In genomic region chr19:14048439-14049153, GRCh38 we compare ENCODE assay signal across 9 cellular contexts. TPM values are rescaled to one million over a fixed set of nuclear protein-coding genes. Genes with fewer than 3 reads are reported as not detected.
DNase-seq lines count a peak whose midpoint lies in the region; ATAC-seq, FAIRE-seq and TF ChIP-seq lines count a peak whose summit lies in the region.
"Had no signal": no experiment of that assay in that cellular context is flagged by ENCODE, and none has a peak within 500 bp of the region (broad histone marks: within the 10 kb centered on the region; RNA-seq: fewer than 3 reads in every experiment).

No MANE protein-coding gene starts in this region.

- no peaks in the 10 kb centered on the region for H3K4me1 ChIP-seq in CD8-positive, alpha-beta memory T cell (ENCODE audit: insufficient read depth, low read length)
- H3K4me1 ChIP-seq in body of pancreas = no peaks in the 10 kb centered on the region
- H3K4me1 ChIP-seq in HepG2 (ENCODE audit: insufficient read depth, low read length) = no peaks in the 10 kb centered on the region

- TF ChIP-seq EP300 in HepG2 (IDR thresholded peaks at IDR 0.05; ENCODE audit: low read depth in 2 of 2, low read length in 2 of 2) (no peak), HepG2 (CRISPR knock-in tag; IDR thresholded peaks at IDR 0.05; ENCODE audit: borderline replicate concordance) (no peak)

- peaks cover 0 to 9% (median 1%) of the 10 kb centered on the region in 3 donors for H3K4me1 Mint-ChIP-seq in CD8-positive, alpha-beta memory T cell

- TF ChIP-seq CTCF in body of pancreas (IDR thresholded peaks at IDR 0.05) (peak; percentile 33 to 65 (median 58)), HepG2 (CRISPR knock-in tag; IDR thresholded peaks at IDR 0.05) (peak; percentile 72)

- TF ChIP-seq RAD21 in HepG2 (CRISPR knock-in tag; IDR thresholded peaks at IDR 0.05) = peak; percentile 41

- H3K9ac ChIP-seq in HepG2 (ENCODE audit: insufficient read depth, low read depth, low read length) = no peak overlapping the region

- H3K27ac ChIP-seq in CD8-positive, alpha-beta memory T cell (ENCODE audit: low read depth, low read length) = no peak overlapping the region
- H3K27ac ChIP-seq in body of pancreas (no peak overlapping the region), HepG2 (ENCODE audit: extremely low read length, insufficient read depth, low read length) (no peak overlapping the region)

- H3K79me2 ChIP-seq in HepG2 (ENCODE audit: insufficient read depth, low read length) = no peaks in the 10 kb centered on the region

- H3K27me3 ChIP-seq in CD8-positive, alpha-beta memory T cell (ENCODE audit: insufficient read depth, low read length, poor library complexity, severe bottlenecking) = no peaks in the 10 kb centered on the region
- H3K27me3 ChIP-seq in body of pancreas = no peaks in the 10 kb centered on the region
- no peaks in the 10 kb centered on the region for H3K27me3 ChIP-seq in HepG2 (ENCODE audit: control insufficient read depth in 1 of 2, insufficient read depth in 2 of 2, low read length in 2 of 2)

- 58 to 66% methylated on average over 8 of the region's 8 CpGs for WGBS in body of pancreas, 2 donors
- 84% methylated on average over 8 of the region's 8 CpGs for WGBS in HepG2 (ENCODE audit: low lambda C conversion rate)

- H3K36me3 Mint-ChIP-seq in CD8-positive, alpha-beta memory T cell = peaks cover 8 to 64% (median 14%) of the 10 kb centered on the region in 3 donors

- no peak overlapping the region for H3K4me3 ChIP-seq in CD8-positive, alpha-beta memory T cell (ENCODE audit: low read length)
- H3K4me3 ChIP-seq in body of pancreas (no peak overlapping the region), HepG2 (replicated peaks in 1 of 3; ENCODE audit: insufficient read depth in 1 of 3, low read depth in 2 of 3, low read length in 3 of 3) (no peak overlapping the region)

- CTCF ChIA-PET in CD8-positive, alpha-beta memory T cell (lab: Charles Lee) = interaction anchor here (0.6 to 4.5 kb wide), 29 partner anchors 9 to 169 kb away, joined by 3 to 35 read pairs (median 4); partner anchors contain the start of genes IL27RA, MISP3 and RFX1
- CTCF ChIA-PET in HepG2 (lab: Yijun Ruan, JAX; ENCODE audit: low intra/inter-chr PET ratio, low total read pairs) = no interaction called here

- peaks cover 30% of the 10 kb centered on the region for H3K36me3 ChIP-seq in CD8-positive, alpha-beta memory T cell (ENCODE audit: insufficient read depth, low read length)
- H3K36me3 ChIP-seq in body of pancreas (replicated peaks in 1 of 2; ENCODE audit: insufficient read depth in 1 of 2, low read depth in 2 of 2) = no peaks in the 10 kb centered on the region
- no peaks in the 10 kb centered on the region for H3K36me3 ChIP-seq in HepG2 (replicated peaks in 1 of 2; ENCODE audit: control insufficient read depth in 1 of 2, insufficient read depth in 2 of 2, low read length in 2 of 2)

- in situ Hi-C loops in HepG2 (cut with HindIII; ENCODE audit: extremely low pct_ligation_motif_present, low pct_unique_long_range_greater_than_20kb) = no loop called here

- H3K27ac Mint-ChIP-seq in CD8-positive, alpha-beta memory T cell = peak overlapping the region; percentile 13 to 87 (median 76)

- no peak overlapping the region for H2AFZ ChIP-seq in HepG2 (ENCODE audit: low read length)

- no peak overlapping the region for H3K4me3 Mint-ChIP-seq in CD8-positive, alpha-beta memory T cell

- POLR2A ChIA-PET in CD8-positive, alpha-beta memory T cell (lab: Charles Lee) = interaction anchor here (0.7 to 1.2 kb wide), 3 partner anchors 17 to 508 kb away, joined by 4 to 8 read pairs (median 5); partner anchors contain the start of gene IL27RA
- POLR2A ChIA-PET in HepG2 (lab: Yijun Ruan, JAX) = interaction anchor here (0.7 kb wide), 1 partner anchor 165 kb away, joined by 3 read pairs; no protein-coding TSS in a partner anchor

- FAIRE-seq in HepG2 (lab: Jason Lieb, UNC) = no peak

- no peaks in the 10 kb centered on the region for H3K9me3 Mint-ChIP-seq in CD8-positive, alpha-beta memory T cell

- no peak for TF ChIP-seq POLR2A in body of pancreas (IDR thresholded peaks at IDR 0.05)
- no peak for TF ChIP-seq POLR2A in HepG2 (IDR thresholded peaks at IDR 0.05; ENCODE audit: insufficient read depth in 1 of 2, low read depth in 2 of 2, low read length in 2 of 2)

- ATAC-seq in body of pancreas = peak; percentile 68
- peak; percentile 72 for ATAC-seq in HepG2

- H3K27me3 Mint-ChIP-seq in CD8-positive, alpha-beta memory T cell = no peaks in the 10 kb centered on the region

- no peak overlapping the region for H3K4me2 ChIP-seq in HepG2 (ENCODE audit: low read depth, low read length)

- intact Hi-C loops in body of pancreas (cut with DNase I) = no loop called here
- intact Hi-C loops in HepG2 (cut with micrococcal nuclease; ENCODE audit: unreplicated experiment) = no loop called here

- no peaks in the 10 kb centered on the region for H4K20me1 ChIP-seq in HepG2 (ENCODE audit: insufficient read depth, low read length)

- peak; percentile 51 to 82 (median 66) for DNase-seq in CD8-positive, alpha-beta memory T cell
- DNase-seq in HT1080 (ENCODE audit: low read depth) (peak; percentile 54), UCSD-AML1 (lab: John Stamatoyannopoulos, UW; ENCODE audit: unreplicated experiment) (peak; percentile 71), body of pancreas (peak; percentile 34 to 61 (median 50)), HepG2 (ENCODE audit: low spot score) (peak; percentile 23), amniotic stem cell (lab: John Stamatoyannopoulos, UW) (no peak), DMS153 treated with DMSO at 0.1 percent for 48 hours (lab: John Stamatoyannopoulos, UW; ENCODE audit: unreplicated experiment) (no peak)
- DNase-seq in stimulated activated CD8-positive, alpha-beta memory T cell treated with anti-CD3 and anti-CD28 coated beads, Interleukin-4, amount 100 ng/mL, for 24 hours (ENCODE audit: low read depth) = peak; percentile 67

- no peaks in the 10 kb centered on the region for H3K9me3 ChIP-seq in CD8-positive, alpha-beta memory T cell (ENCODE audit: low read length)
- H3K9me3 ChIP-seq in body of pancreas (no peaks in the 10 kb centered on the region), HepG2 (ENCODE audit: low read length) (peaks cover 4% of the 10 kb centered on the region)

- BruUV-seq in HepG2 (replicated peaks; lab: Mats Ljungman, UMichigan) = no TSS peak

RNA-seq across cellular contexts. Expression of gene PALM3, which starts 13.3 kb away (rescaled TPM):
- total RNA-seq in CD8-positive, alpha-beta memory T cell = not detected
- polyA plus RNA-seq in CD8-positive, alpha-beta memory T cell = not detected
- 1.5 and 3.9 TPM in 2 replicates for total RNA-seq in HT1080 (2014; rRNA removed; shearing (Covaris generic))
- polyA plus RNA-seq in HT1080 (2015; cell fraction: cytosol; rRNA removed) = 0.05 and 0.33 TPM in 2 replicates
- polyA plus RNA-seq in HT1080 (2015; cell fraction: nucleus; rRNA removed) = 0.08 TPM in 1 of 2 replicates, not detected in the other
- 10 to 100 TPM; 17.4 to 28.3 TPM for total RNA-seq in body of pancreas
- total RNA-seq in HepG2 (2016; rRNA removed; fragmentation: Illumina TruSeq; extraction: Trizol) = 2.4 and 2.5 TPM in 2 replicates
- 0.20 and 0.26 TPM in 2 replicates for total RNA-seq in HepG2 (2016; cell fraction: cytosol; rRNA removed; fragmentation: Illumina TruSeq; extraction: Trizol; ENCODE audit: low read depth)
- total RNA-seq in HepG2 (2016; cell fraction: insoluble cytoplasmic fraction; rRNA removed; fragmentation: Illumina TruSeq; extraction: Trizol) = 1.6 and 3.8 TPM in 2 replicates
- total RNA-seq in HepG2 (2016; cell fraction: membrane; rRNA removed; fragmentation: Illumina TruSeq; extraction: Trizol) = 0.87 and 1.2 TPM in 2 replicates
- 1.1 and 2.3 TPM in 2 replicates for total RNA-seq in HepG2 (2016; cell fraction: nucleus; rRNA removed; fragmentation: Illumina TruSeq; extraction: Trizol)
- 0.79 and 1.0 TPM in 2 replicates for polyA plus RNA-seq in HepG2 (2011; rRNA removed)
- polyA plus RNA-seq in HepG2 (2011; cell fraction: cytosol; rRNA removed) = 0.29 and 0.46 TPM in 2 replicates
- polyA plus RNA-seq in HepG2 (2011; cell fraction: nucleus; rRNA removed) = 2.5 and 3.9 TPM in 2 replicates
- polyA plus RNA-seq in HepG2 (2012) = 2.2 and 2.4 TPM in 2 replicates
- 0.37 and 0.50 TPM in 2 replicates for polyA plus RNA-seq in HepG2 (2016; cell fraction: cytosol; fragmentation: Illumina TruSeq; extraction: Trizol; ENCODE audit: low read depth)
- polyA plus RNA-seq in HepG2 (2016; cell fraction: insoluble cytoplasmic fraction; fragmentation: Illumina TruSeq; extraction: Trizol; ENCODE audit: low read depth) = 4.3 and 4.7 TPM in 2 replicates
- polyA plus RNA-seq in HepG2 (2016; cell fraction: membrane; fragmentation: Illumina TruSeq; extraction: Trizol; ENCODE audit: low read depth) = 0.80 and 1.7 TPM in 2 replicates
- 10.3 and 11.9 TPM in 2 replicates for polyA plus RNA-seq in HepG2 (2016; cell fraction: nucleus; fragmentation: Illumina TruSeq; extraction: Trizol; ENCODE audit: insufficient read depth, low read depth)
- polyA minus RNA-seq in HepG2 (2011; rRNA and poly(A)+ RNA removed; ENCODE audit: low replicate concordance) = 0.62 TPM in 1 of 2 replicates, not detected in the other
- polyA minus RNA-seq in HepG2 (2011; cell fraction: cytosol; rRNA and poly(A)+ RNA removed) = not detected in 2 replicates
- 0.25 and 0.39 TPM in 2 replicates for polyA minus RNA-seq in HepG2 (2011; cell fraction: nucleus; rRNA and poly(A)+ RNA removed)
- total RNA-seq: subcutaneous adipose tissue had no signal

RNA-seq across cellular contexts. Expression of gene IL27RA, which starts 17.0 kb away (rescaled TPM):
- total RNA-seq in CD8-positive, alpha-beta memory T cell = 10 to 100 TPM; 71.4 to 73.6 TPM
- 83.4 TPM for polyA plus RNA-seq in CD8-positive, alpha-beta memory T cell
- total RNA-seq in HT1080 (2014; rRNA removed; shearing (Covaris generic)) = 20.7 and 22.6 TPM in 2 replicates
- 7.1 and 7.9 TPM in 2 replicates for polyA plus RNA-seq in HT1080 (2015; cell fraction: cytosol; rRNA removed)
- polyA plus RNA-seq in HT1080 (2015; cell fraction: nucleus; rRNA removed) = 8.6 and 11.1 TPM in 2 replicates
- total RNA-seq in body of pancreas (1 to 10 TPM; 1.3 to 3.6 TPM), HepG2 (2016; rRNA removed; fragmentation: Illumina TruSeq; extraction: Trizol) (3.4 and 8.1 TPM in 2 replicates)
- total RNA-seq in HepG2 (2016; cell fraction: cytosol; rRNA removed; fragmentation: Illumina TruSeq; extraction: Trizol; ENCODE audit: low read depth) = 1.0 and 1.4 TPM in 2 replicates
- total RNA-seq in HepG2 (2016; cell fraction: insoluble cytoplasmic fraction; rRNA removed; fragmentation: Illumina TruSeq; extraction: Trizol) = 3.0 and 8.3 TPM in 2 replicates
- total RNA-seq in HepG2 (2016; cell fraction: membrane; rRNA removed; fragmentation: Illumina TruSeq; extraction: Trizol) = 2.5 and 2.7 TPM in 2 replicates
- total RNA-seq in HepG2 (2016; cell fraction: nucleus; rRNA removed; fragmentation: Illumina TruSeq; extraction: Trizol) = 6.3 and 7.8 TPM in 2 replicates
- polyA plus RNA-seq in HepG2 (2011; rRNA removed) = 3.5 and 5.4 TPM in 2 replicates
- polyA plus RNA-seq in HepG2 (2011; cell fraction: cytosol; rRNA removed) = 3.1 and 3.5 TPM in 2 replicates
- 2.7 and 3.5 TPM in 2 replicates for polyA plus RNA-seq in HepG2 (2011; cell fraction: nucleus; rRNA removed)
- polyA plus RNA-seq in HepG2 (2012) = 1.8 and 3.6 TPM in 2 replicates
- polyA plus RNA-seq in HepG2 (2016; cell fraction: cytosol; fragmentation: Illumina TruSeq; extraction: Trizol; ENCODE audit: low read depth) = 0.75 and 0.87 TPM in 2 replicates
- 2.7 and 3.1 TPM in 2 replicates for polyA plus RNA-seq in HepG2 (2016; cell fraction: insoluble cytoplasmic fraction; fragmentation: Illumina TruSeq; extraction: Trizol; ENCODE audit: low read depth)
- 1.7 and 2.1 TPM in 2 replicates for polyA plus RNA-seq in HepG2 (2016; cell fraction: membrane; fragmentation: Illumina TruSeq; extraction: Trizol; ENCODE audit: low read depth)
- 10.9 and 11.1 TPM in 2 replicates for polyA plus RNA-seq in HepG2 (2016; cell fraction: nucleus; fragmentation: Illumina TruSeq; extraction: Trizol; ENCODE audit: insufficient read depth, low read depth)
- polyA minus RNA-seq in HepG2 (2011; rRNA and poly(A)+ RNA removed; ENCODE audit: low replicate concordance) = 5.4 and 21.7 TPM in 2 replicates
- 1.9 and 2.9 TPM in 2 replicates for polyA minus RNA-seq in HepG2 (2011; cell fraction: cytosol; rRNA and poly(A)+ RNA removed)
- polyA minus RNA-seq in HepG2 (2011; cell fraction: nucleus; rRNA and poly(A)+ RNA removed) = 1.1 and 1.3 TPM in 2 replicates

RNA-seq across cellular contexts. Expression of gene RLN3, which starts 20.6 kb away (rescaled TPM):
- total RNA-seq in CD8-positive, alpha-beta memory T cell = not detected
- polyA plus RNA-seq in CD8-positive, alpha-beta memory T cell = not detected
- total RNA-seq in HT1080 (2014; rRNA removed; shearing (Covaris generic)) = not detected in 2 replicates
- not detected in 2 replicates for polyA plus RNA-seq in HT1080 (2015; cell fraction: cytosol; rRNA removed)
- not detected in 2 replicates for polyA plus RNA-seq in HT1080 (2015; cell fraction: nucleus; rRNA removed)
- total RNA-seq in body of pancreas = not detected
- not detected in 2 replicates for total RNA-seq in HepG2 (2016; rRNA removed; fragmentation: Illumina TruSeq; extraction: Trizol)
- not detected in 2 replicates for total RNA-seq in HepG2 (2016; cell fraction: cytosol; rRNA removed; fragmentation: Illumina TruSeq; extraction: Trizol; ENCODE audit: low read depth)
- not detected in 2 replicates for total RNA-seq in HepG2 (2016; cell fraction: insoluble cytoplasmic fraction; rRNA removed; fragmentation: Illumina TruSeq; extraction: Trizol)
- not detected in 2 replicates for total RNA-seq in HepG2 (2016; cell fraction: membrane; rRNA removed; fragmentation: Illumina TruSeq; extraction: Trizol)
- total RNA-seq in HepG2 (2016; cell fraction: nucleus; rRNA removed; fragmentation: Illumina TruSeq; extraction: Trizol) = not detected in 2 replicates
- polyA plus RNA-seq in HepG2 (2011; rRNA removed) = not detected in 2 replicates
- polyA plus RNA-seq in HepG2 (2011; cell fraction: cytosol; rRNA removed) = not detected in 2 replicates
- not detected in 2 replicates for polyA plus RNA-seq in HepG2 (2011; cell fraction: nucleus; rRNA removed)
- polyA plus RNA-seq in HepG2 (2012) = not detected in 2 replicates
- polyA plus RNA-seq in HepG2 (2016; cell fraction: cytosol; fragmentation: Illumina TruSeq; extraction: Trizol; ENCODE audit: low read depth) = not detected in 2 replicates
- not detected in 2 replicates for polyA plus RNA-seq in HepG2 (2016; cell fraction: insoluble cytoplasmic fraction; fragmentation: Illumina TruSeq; extraction: Trizol; ENCODE audit: low read depth)
- not detected in 2 replicates for polyA plus RNA-seq in HepG2 (2016; cell fraction: membrane; fragmentation: Illumina TruSeq; extraction: Trizol; ENCODE audit: low read depth)
- not detected in 2 replicates for polyA plus RNA-seq in HepG2 (2016; cell fraction: nucleus; fragmentation: Illumina TruSeq; extraction: Trizol; ENCODE audit: insufficient read depth, low read depth)
- not detected in 2 replicates for polyA minus RNA-seq in HepG2 (2011; rRNA and poly(A)+ RNA removed; ENCODE audit: low replicate concordance)
- not detected in 2 replicates for polyA minus RNA-seq in HepG2 (2011; cell fraction: cytosol; rRNA and poly(A)+ RNA removed)
- polyA minus RNA-seq in HepG2 (2011; cell fraction: nucleus; rRNA and poly(A)+ RNA removed) = not detected in 2 replicates
- total RNA-seq: subcutaneous adipose tissue had no signal

RNA-seq across cellular contexts. Expression of gene MISP3, which starts 24.0 kb away (rescaled TPM):
- total RNA-seq in CD8-positive, alpha-beta memory T cell = 1 to 10 TPM in 1 of 2 experiments, under 1 TPM in 1; 1.00 to 1.2 TPM
- polyA plus RNA-seq in CD8-positive, alpha-beta memory T cell = 2.1 TPM
- 1.4 and 1.5 TPM in 2 replicates for total RNA-seq in HT1080 (2014; rRNA removed; shearing (Covaris generic))
- 0.35 and 0.54 TPM in 2 replicates for polyA plus RNA-seq in HT1080 (2015; cell fraction: cytosol; rRNA removed)
- 0.74 and 1.1 TPM in 2 replicates for polyA plus RNA-seq in HT1080 (2015; cell fraction: nucleus; rRNA removed)
- total RNA-seq in body of pancreas = 10 to 100 TPM; 21.1 to 25.7 TPM
- 5.2 and 5.4 TPM in 2 replicates for total RNA-seq in HepG2 (2016; rRNA removed; fragmentation: Illumina TruSeq; extraction: Trizol)
- total RNA-seq in HepG2 (2016; cell fraction: cytosol; rRNA removed; fragmentation: Illumina TruSeq; extraction: Trizol; ENCODE audit: low read depth) = 2.1 and 3.4 TPM in 2 replicates
- total RNA-seq in HepG2 (2016; cell fraction: insoluble cytoplasmic fraction; rRNA removed; fragmentation: Illumina TruSeq; extraction: Trizol) = 3.9 and 5.8 TPM in 2 replicates
- 2.8 and 4.8 TPM in 2 replicates for total RNA-seq in HepG2 (2016; cell fraction: membrane; rRNA removed; fragmentation: Illumina TruSeq; extraction: Trizol)
- total RNA-seq in HepG2 (2016; cell fraction: nucleus; rRNA removed; fragmentation: Illumina TruSeq; extraction: Trizol) = 3.2 and 5.3 TPM in 2 replicates
- 2.5 and 3.4 TPM in 2 replicates for polyA plus RNA-seq in HepG2 (2011; rRNA removed)
- polyA plus RNA-seq in HepG2 (2011; cell fraction: cytosol; rRNA removed) = 1.6 and 2.3 TPM in 2 replicates
- 13.3 and 13.7 TPM in 2 replicates for polyA plus RNA-seq in HepG2 (2011; cell fraction: nucleus; rRNA removed)
- 5.5 and 5.6 TPM in 2 replicates for polyA plus RNA-seq in HepG2 (2012)
- 2.9 and 4.0 TPM in 2 replicates for polyA plus RNA-seq in HepG2 (2016; cell fraction: cytosol; fragmentation: Illumina TruSeq; extraction: Trizol; ENCODE audit: low read depth)
- 7.1 and 9.0 TPM in 2 replicates for polyA plus RNA-seq in HepG2 (2016; cell fraction: insoluble cytoplasmic fraction; fragmentation: Illumina TruSeq; extraction: Trizol; ENCODE audit: low read depth)
- polyA plus RNA-seq in HepG2 (2016; cell fraction: membrane; fragmentation: Illumina TruSeq; extraction: Trizol; ENCODE audit: low read depth) = 3.4 and 4.4 TPM in 2 replicates
- polyA plus RNA-seq in HepG2 (2016; cell fraction: nucleus; fragmentation: Illumina TruSeq; extraction: Trizol; ENCODE audit: insufficient read depth, low read depth) = 11.3 and 12.7 TPM in 2 replicates
- 0.12 and 1.1 TPM in 2 replicates for polyA minus RNA-seq in HepG2 (2011; rRNA and poly(A)+ RNA removed; ENCODE audit: low replicate concordance)
- 0.79 and 1.1 TPM in 2 replicates for polyA minus RNA-seq in HepG2 (2011; cell fraction: cytosol; rRNA and poly(A)+ RNA removed)
- 1.1 and 1.3 TPM in 2 replicates for polyA minus RNA-seq in HepG2 (2011; cell fraction: nucleus; rRNA and poly(A)+ RNA removed)

RNA-seq across cellular contexts. Expression of gene C19orf67, which starts 37.0 kb away (rescaled TPM):
- total RNA-seq in CD8-positive, alpha-beta memory T cell = under 1 TPM in 1 of 2 experiments, not detected in 1; 0.42 TPM
- polyA plus RNA-seq in CD8-positive, alpha-beta memory T cell = not detected
- total RNA-seq in HT1080 (2014; rRNA removed; shearing (Covaris generic)) = 0.23 TPM in 1 of 2 replicates, not detected in the other
- not detected in 2 replicates for polyA plus RNA-seq in HT1080 (2015; cell fraction: cytosol; rRNA removed)
- polyA plus RNA-seq in HT1080 (2015; cell fraction: nucleus; rRNA removed) = not detected in 2 replicates
- total RNA-seq in body of pancreas = not detected
- 0.11 TPM in 1 of 2 replicates, not detected in the other for total RNA-seq in HepG2 (2016; rRNA removed; fragmentation: Illumina TruSeq; extraction: Trizol)
- not detected in 2 replicates for total RNA-seq in HepG2 (2016; cell fraction: cytosol; rRNA removed; fragmentation: Illumina TruSeq; extraction: Trizol; ENCODE audit: low read depth)
- total RNA-seq in HepG2 (2016; cell fraction: insoluble cytoplasmic fraction; rRNA removed; fragmentation: Illumina TruSeq; extraction: Trizol) = not detected in 2 replicates
- not detected in 2 replicates for total RNA-seq in HepG2 (2016; cell fraction: membrane; rRNA removed; fragmentation: Illumina TruSeq; extraction: Trizol)
- 0.66 TPM in 1 of 2 replicates, not detected in the other for total RNA-seq in HepG2 (2016; cell fraction: nucleus; rRNA removed; fragmentation: Illumina TruSeq; extraction: Trizol)
- polyA plus RNA-seq in HepG2 (2011; rRNA removed) = 0.32 and 0.69 TPM in 2 replicates
- 0.22 and 0.56 TPM in 2 replicates for polyA plus RNA-seq in HepG2 (2011; cell fraction: cytosol; rRNA removed)
- 3.7 and 5.8 TPM in 2 replicates for polyA plus RNA-seq in HepG2 (2011; cell fraction: nucleus; rRNA removed)
- polyA plus RNA-seq in HepG2 (2012) = 0.12 and 0.36 TPM in 2 replicates
- polyA plus RNA-seq in HepG2 (2016; cell fraction: cytosol; fragmentation: Illumina TruSeq; extraction: Trizol; ENCODE audit: low read depth) = not detected in 2 replicates
- polyA plus RNA-seq in HepG2 (2016; cell fraction: insoluble cytoplasmic fraction; fragmentation: Illumina TruSeq; extraction: Trizol; ENCODE audit: low read depth) = not detected in 2 replicates
- polyA plus RNA-seq in HepG2 (2016; cell fraction: membrane; fragmentation: Illumina TruSeq; extraction: Trizol; ENCODE audit: low read depth) = not detected in 2 replicates
- not detected in 2 replicates for polyA plus RNA-seq in HepG2 (2016; cell fraction: nucleus; fragmentation: Illumina TruSeq; extraction: Trizol; ENCODE audit: insufficient read depth, low read depth)
- 0.21 and 0.56 TPM in 2 replicates for polyA minus RNA-seq in HepG2 (2011; rRNA and poly(A)+ RNA removed; ENCODE audit: low replicate concordance)
- polyA minus RNA-seq in HepG2 (2011; cell fraction: cytosol; rRNA and poly(A)+ RNA removed) = 0.40 TPM in 1 of 2 replicates, not detected in the other
- 1.0 and 1.1 TPM in 2 replicates for polyA minus RNA-seq in HepG2 (2011; cell fraction: nucleus; rRNA and poly(A)+ RNA removed)
- total RNA-seq: subcutaneous adipose tissue had no signal

Comparison
In these comparisons a context has a peak if more than half of its experiments do, and no peak if none do; other contexts are left out.
1. DNase-seq: peak in CD8-positive, alpha-beta memory T cell (5 of 5), HT1080 (single experiment), UCSD-AML1 (single experiment), body of pancreas (4 of 4), HepG2 (single experiment) and stimulated activated CD8-positive, alpha-beta memory T cell treated with anti-CD3 and anti-CD28 coated beads, Interleukin-4, amount 100 ng/mL, for 24 hours (single experiment); none in amniotic stem cell (single experiment) and DMS153 treated with DMSO at 0.1 percent for 48 hours (single experiment).